Comparison of ENCODE assay signal across 20 cellular contexts in the genomic region with DNA sequence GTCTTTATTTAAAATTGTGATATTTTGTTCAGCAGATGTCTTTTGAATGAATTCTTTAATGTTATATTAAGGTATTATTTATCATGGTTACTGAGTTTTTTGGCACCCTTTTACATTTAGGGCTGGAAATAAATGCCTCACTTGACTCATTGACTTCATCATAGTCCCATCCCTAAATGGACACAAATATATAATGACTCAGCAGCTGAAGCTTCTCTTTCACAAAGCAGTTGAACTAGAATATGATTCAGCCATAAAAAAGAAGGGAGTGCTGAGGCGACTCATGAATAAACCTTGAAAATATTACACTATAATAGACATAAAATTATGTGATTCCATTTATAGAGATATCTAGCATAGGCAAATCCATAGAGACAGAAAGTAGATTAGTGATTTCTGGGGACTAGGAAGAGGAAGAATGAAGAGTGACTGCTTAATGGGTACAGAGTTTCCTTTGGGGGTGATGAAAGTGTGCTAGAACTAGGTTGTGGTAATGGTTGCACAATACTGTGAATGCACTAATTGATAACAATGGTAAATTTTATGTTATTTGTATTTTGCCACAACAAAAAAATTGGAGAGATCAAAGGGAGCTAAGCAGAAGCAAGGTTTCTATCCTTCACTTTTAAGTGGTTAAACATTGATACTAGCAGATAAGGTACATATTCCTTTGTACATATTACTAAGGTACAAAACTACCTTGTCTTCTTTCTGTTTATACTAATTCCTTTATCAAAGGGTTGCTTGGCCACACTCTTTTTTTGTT.
"Had no signal": no experiment of that assay in that cellular context is flagged by ENCODE, and none has a peak within 500 bp of the region (broad histone marks: within the 10 kb centered on the region; RNA-seq: fewer than 3 reads in every experiment).

No MANE protein-coding gene starts in this region.

- H3K4me1 ChIP-seq: testis had no signal

- H3K27me3 ChIP-seq: brain microvascular endothelial cell, testis had no signal

- H3K4me3 Mint-ChIP-seq: activated CD4-positive, alpha-beta T cell treated with anti-CD3 and anti-CD28 coated beads, Interleukin-2, amount 10 ng/mL, durations not matched to agents 7 days and 5 days; activated naive CD8-positive, alpha-beta T cell treated with anti-CD3 and anti-CD28 coated beads, Interleukin-2, amount 10 ng/mL, durations not matched to agents 7 days and 5 days; activated T-cell treated with anti-CD3 and anti-CD28 coated beads, Interleukin-2, amount 50 U/mL, for 72 hours; effector memory CD8-positive, alpha-beta T cell; nephron progenitor cell; stimulated activated naive CD8-positive, alpha-beta T cell treated with anti-CD3 and anti-CD28 coated beads, Interleukin-15, Interleukin-2, amounts not matched to agents 100 ng/mL and 50 ng/mL, for 24 hours; T-helper 2 cell treated with Interferon-gamma antibody and Interleukin-4, amounts not matched to agents 5 μg/mL and 100 μg/mL, for 36 hours had no signal

- H3K27ac Mint-ChIP-seq: activated CD4-positive, alpha-beta T cell treated with anti-CD3 and anti-CD28 coated beads, Interleukin-2, amount 10 ng/mL, durations not matched to agents 7 days and 5 days; activated naive CD8-positive, alpha-beta T cell treated with anti-CD3 and anti-CD28 coated beads, Interleukin-2, amount 10 ng/mL, durations not matched to agents 7 days and 5 days; activated T-cell treated with anti-CD3 and anti-CD28 coated beads, Interleukin-2, amount 50 U/mL, for 72 hours; effector memory CD8-positive, alpha-beta T cell; nephron progenitor cell; progenitor cell of endocrine pancreas; stimulated activated naive CD8-positive, alpha-beta T cell treated with anti-CD3 and anti-CD28 coated beads, Interleukin-15, Interleukin-2, amounts not matched to agents 100 ng/mL and 50 ng/mL, for 24 hours; T-helper 2 cell treated with Interferon-gamma antibody and Interleukin-4, amounts not matched to agents 5 μg/mL and 100 μg/mL, for 36 hours had no signal

- H3K9me3 ChIP-seq: testis had no signal

- H3K27ac ChIP-seq: brain microvascular endothelial cell, testis had no signal

- DNase-seq: activated CD4-positive, alpha-beta T cell treated with anti-CD3 and anti-CD28 coated beads, Interleukin-2, amount 10 ng/mL, durations not matched to agents 7 days and 5 days; activated CD8-positive, alpha-beta memory T cell treated with anti-CD3 and anti-CD28 coated beads, Interleukin-2, amount 50 U/mL, for 48 hours; activated gamma-delta T cell treated with Interleukin-2 at 50 U/mL for 16 hours; activated naive CD8-positive, alpha-beta T cell treated with anti-CD3 and anti-CD28 coated beads, Interleukin-2, amount 10 ng/mL, durations not matched to agents 7 days and 5 days; activated T-cell treated with anti-CD3 and anti-CD28 coated beads, Interleukin-2, amount 50 U/mL, for 72 hours; brain microvascular endothelial cell; cerebellar nuclear complex; dermis blood vessel endothelial cell; effector memory CD8-positive, alpha-beta T cell; erythroblast; hippocampal formation; kidney; nephron progenitor cell; occipital lobe; right cardiac atrium; SW 1271; testis had no signal

- H3K4me3 ChIP-seq: testis had no signal

- H3K36me3 Mint-ChIP-seq: activated naive CD8-positive, alpha-beta T cell treated with anti-CD3 and anti-CD28 coated beads, Interleukin-2, amount 10 ng/mL, durations not matched to agents 7 days and 5 days had no signal

- H3K4me1 Mint-ChIP-seq: activated CD4-positive, alpha-beta T cell treated with anti-CD3 and anti-CD28 coated beads, Interleukin-2, amount 10 ng/mL, durations not matched to agents 7 days and 5 days; activated naive CD8-positive, alpha-beta T cell treated with anti-CD3 and anti-CD28 coated beads, Interleukin-2, amount 10 ng/mL, durations not matched to agents 7 days and 5 days; nephron progenitor cell had no signal

- H3K9me3 Mint-ChIP-seq: activated CD4-positive, alpha-beta T cell treated with anti-CD3 and anti-CD28 coated beads, Interleukin-2, amount 10 ng/mL, durations not matched to agents 7 days and 5 days; activated naive CD8-positive, alpha-beta T cell treated with anti-CD3 and anti-CD28 coated beads, Interleukin-2, amount 10 ng/mL, durations not matched to agents 7 days and 5 days; effector memory CD8-positive, alpha-beta T cell; stimulated activated naive CD8-positive, alpha-beta T cell treated with anti-CD3 and anti-CD28 coated beads, Interleukin-15, Interleukin-2, amounts not matched to agents 100 ng/mL and 50 ng/mL, for 24 hours; T-helper 2 cell treated with Interferon-gamma antibody and Interleukin-4, amounts not matched to agents 5 μg/mL and 100 μg/mL, for 36 hours had no signal

- H3K36me3 ChIP-seq: brain microvascular endothelial cell had no signal
